Comparison of ENCODE assay signal across 8 cellular contexts in the genomic region with DNA sequence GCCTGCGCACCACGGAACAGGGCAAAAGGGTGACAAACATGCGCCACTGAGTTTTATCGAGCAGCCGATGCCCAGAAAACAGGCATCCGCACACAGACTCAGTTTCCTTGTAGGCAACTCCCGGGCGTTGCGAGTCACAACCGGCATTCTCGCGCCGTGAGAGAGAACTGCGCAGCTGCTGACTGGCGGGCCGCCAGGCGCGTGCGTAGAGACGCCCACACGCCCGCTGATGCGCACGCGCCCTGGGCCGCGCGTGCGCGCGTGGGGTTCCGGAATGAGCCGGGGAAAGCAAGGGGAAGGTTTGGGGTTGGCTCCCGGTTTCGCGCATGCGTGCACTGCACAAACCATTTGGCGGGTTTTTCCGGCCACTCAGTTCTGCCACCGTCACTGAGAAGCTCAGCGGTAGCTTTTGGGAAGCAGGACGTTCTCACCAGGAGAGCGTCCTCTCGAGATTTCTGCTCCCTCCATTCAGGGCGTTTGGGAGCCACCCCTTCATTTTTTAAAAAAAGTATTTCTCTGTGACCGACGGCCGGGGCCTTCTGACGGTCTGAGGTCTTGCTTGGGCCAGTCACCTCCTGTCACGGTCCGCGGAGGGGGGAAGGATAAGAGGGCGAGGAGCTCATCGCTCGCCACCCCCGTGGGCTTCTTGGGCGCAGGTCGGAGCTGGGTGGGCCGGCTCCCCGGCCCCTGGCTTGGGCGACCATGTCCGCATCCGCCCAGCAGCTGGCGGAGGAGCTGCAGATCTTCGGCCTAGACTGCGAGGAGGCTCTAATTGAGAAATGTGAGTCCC. TPM values are rescaled to one million over a fixed set of nuclear protein-coding genes. Genes with fewer than 3 reads are reported as not detected.
A peak's percentile ranks its signal among the peaks of the same experiment; 100 is the strongest.
DNase-seq lines count a peak whose midpoint lies in the region; ATAC-seq and TF ChIP-seq lines count a peak whose summit lies in the region.

A gene with protein sequence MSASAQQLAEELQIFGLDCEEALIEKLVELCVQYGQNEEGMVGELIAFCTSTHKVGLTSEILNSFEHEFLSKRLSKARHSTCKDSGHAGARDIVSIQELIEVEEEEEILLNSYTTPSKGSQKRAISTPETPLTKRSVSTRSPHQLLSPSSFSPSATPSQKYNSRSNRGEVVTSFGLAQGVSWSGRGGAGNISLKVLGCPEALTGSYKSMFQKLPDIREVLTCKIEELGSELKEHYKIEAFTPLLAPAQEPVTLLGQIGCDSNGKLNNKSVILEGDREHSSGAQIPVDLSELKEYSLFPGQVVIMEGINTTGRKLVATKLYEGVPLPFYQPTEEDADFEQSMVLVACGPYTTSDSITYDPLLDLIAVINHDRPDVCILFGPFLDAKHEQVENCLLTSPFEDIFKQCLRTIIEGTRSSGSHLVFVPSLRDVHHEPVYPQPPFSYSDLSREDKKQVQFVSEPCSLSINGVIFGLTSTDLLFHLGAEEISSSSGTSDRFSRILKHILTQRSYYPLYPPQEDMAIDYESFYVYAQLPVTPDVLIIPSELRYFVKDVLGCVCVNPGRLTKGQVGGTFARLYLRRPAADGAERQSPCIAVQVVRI (plus strand): TSS at position 372 of the 790 bp plus-strand sequence. CDS start 331 bp downstream, at position 703.

- H3K9ac ChIP-seq in mucosa of stomach (ENCODE audit: low read length), result peak within 1 kb of the TSS; percentile 89

- H3K36me3 ChIP-seq in PC-9 (ENCODE audit: low read depth) (no peaks in the 10 kb centered on the region), mucosa of stomach (ENCODE audit: control insufficient read depth, insufficient read depth, low read length) (no peaks in the 10 kb centered on the region)

- no peaks in the 10 kb centered on the region for H3K27me3 ChIP-seq in PC-9 (ENCODE audit: insufficient read depth, low read depth)
- H3K27me3 ChIP-seq in mucosa of stomach (ENCODE audit: control insufficient read depth, insufficient read depth, low read length), result no peaks in the 10 kb centered on the region

- TF ChIP-seq CTCF in PC-9 (conservative IDR thresholded peaks at IDR 0.05), result no peak

- H3K27ac ChIP-seq in PC-9, result peak within 1 kb of the TSS; percentile 48

- no peaks in the 10 kb centered on the region for H4K20me1 ChIP-seq in PC-9 (ENCODE audit: insufficient read depth)

- intact Hi-C loops in PC-9 (cut with micrococcal nuclease; ENCODE audit: unreplicated experiment), result no loop called here

- H3K9me2 ChIP-seq in PC-9 (ENCODE audit: insufficient read depth), result no peaks in the 10 kb centered on the region

- peak; percentile 62 for ATAC-seq in GM21717 (IDR thresholded peaks at IDR 0.05; ENCODE audit: unreplicated experiment)

- H3K9me3 ChIP-seq in PC-9 (ENCODE audit: insufficient read depth, low read depth) (no peaks in the 10 kb centered on the region), mucosa of stomach (ENCODE audit: control insufficient read depth, low read length) (no peaks in the 10 kb centered on the region)

- CTCF ChIA-PET in PC-9 (lab: Charles Lee), result interaction anchor here (0.5 to 2.4 kb wide), 8 partner anchors 13 to 118 kb away, joined by 3 to 13 read pairs (median 4); a partner anchor contains a TSS

- DNase-seq in DMS153 treated with DMSO at 0.1 percent for 48 hours (lab: John Stamatoyannopoulos, UW; ENCODE audit: unreplicated experiment), result peak; percentile 93
- DNase-seq in KBM-7, result peak; percentile 97
- DNase-seq in PC-9, result peak; percentile 86 to 98
- DNase-seq in activated T-cell treated with anti-CD3 and anti-CD28 coated beads, Interleukin-2, amount 50 U/mL, for 1 hour, result peak; percentile 97
- peak; percentile 97 to 99 for DNase-seq in erythroblast (lab: John Stamatoyannopoulos, UW)
- peak; percentile 97 for DNase-seq in stimulated activated CD8-positive, alpha-beta memory T cell treated with anti-CD3 and anti-CD28 coated beads, Interleukin-4, amount 100 ng/mL, for 48 hours

- BruUV-seq in PC-9 (replicated peaks; lab: Mats Ljungman, UMichigan), result TSS peak; percentile 69

- H3K4me1 ChIP-seq in PC-9 (replicated peaks; ENCODE audit: insufficient read depth) (peaks cover 15% of the 10 kb centered on the region), mucosa of stomach (ENCODE audit: control insufficient read depth, insufficient read depth, low read length) (peaks cover 8% of the 10 kb centered on the region)

- peaks cover 40% of the 10 kb centered on the region for H3K79me2 ChIP-seq in PC-9 (ENCODE audit: low read depth)

- peaks cover 16% of the 10 kb centered on the region; the same call in 1 of the 2 replicates for H3F3A ChIP-seq in PC-9 (ENCODE audit: insufficient read depth, low read depth)

- in situ Hi-C loops in KBM-7 (cut with MboI; ENCODE audit: low pct_unique_long_range_greater_than_20kb, low sequenced_read_pairs), result no loop called here

- peak; percentile 95 for TF ChIP-seq POLR2A in erythroblast (IDR thresholded peaks at IDR 0.05; ENCODE audit: low read length)

- POLR2A ChIA-PET in PC-9 (lab: Charles Lee; ENCODE audit: unreplicated experiment), result interaction anchor here (0.5 to 1.0 kb wide), 15 partner anchors 14 to 953 kb away, joined by 3 to 8 read pairs (median 4); no protein-coding TSS in a partner anchor

- peak within 1 kb of the TSS; percentile 64 for H3K4me3 ChIP-seq in PC-9
- peak within 1 kb of the TSS; percentile 71 for H3K4me3 ChIP-seq in mucosa of stomach (ENCODE audit: low read length)

- H2AFZ ChIP-seq in PC-9, result peak within 1 kb of the TSS; percentile 95

- H3K4me2 ChIP-seq in PC-9, result peak within 1 kb of the TSS; percentile 99

RNA-seq across cellular contexts. Expression of the gene that starts here (rescaled TPM):
- 37.1 and 39.3 TPM in 2 replicates for total RNA-seq in PC-9 (2021)

Comparison
In these comparisons a context has a peak if more than half of its experiments do, and no peak if none do; other contexts are left out.
1. Peak in every context shown above with its lines: DNase-seq, ATAC-seq, H3K4me3 ChIP-seq and H3K27ac ChIP-seq.